8 cellular contexts compared by ENCODE assay signal in genomic region chr13:110715395-110716234, GRCh38. TPM values are rescaled to one million over a fixed set of nuclear protein-coding genes. Genes with fewer than 3 reads are reported as not detected.
A peak's percentile ranks its signal among the peaks of the same experiment; 100 is the strongest.
DNase-seq lines count a peak whose midpoint lies in the region; ATAC-seq, FAIRE-seq and TF ChIP-seq lines count a peak whose summit lies in the region.

No MANE protein-coding gene starts in this region.

- H3K4me3 ChIP-seq in A549 (peak overlapping the region; percentile 93), brain microvascular endothelial cell (ENCODE audit: low read depth, low read length) (peak overlapping the region; percentile 88), iPS DF 6.9 (ENCODE audit: low read length) (peak overlapping the region; percentile 99), sigmoid colon (peak overlapping the region; percentile 91 to 97 (median 94))

- H3K27ac ChIP-seq in A549 (peak overlapping the region; percentile 73 to 87), brain microvascular endothelial cell (peak overlapping the region; percentile 44), iPS DF 6.9 (ENCODE audit: low read length) (no peak overlapping the region), sigmoid colon (peak overlapping the region; percentile 96 to 100 (median 100))

- peak overlapping the region; percentile 94 for H3K4me2 ChIP-seq in A549

- in situ Hi-C loops in brain microvascular endothelial cell (cut with HindIII; ENCODE audit: low pct_ligation_motif_present, low sequenced_read_pairs) = no loop called here

- H3K9me3 ChIP-seq in A549 (no peaks in the 10 kb centered on the region), iPS DF 6.9 (ENCODE audit: control insufficient read depth, insufficient read depth, low read length) (no peaks in the 10 kb centered on the region), sigmoid colon (no peaks in the 10 kb centered on the region)

- TF ChIP-seq POLR2A in A549 (IDR thresholded peaks at IDR 0.05; ENCODE audit: low read length) (peak; percentile 74), sigmoid colon (IDR thresholded peaks at IDR 0.05) (peak; percentile 91 to 95)

- H3K27me3 ChIP-seq in brain microvascular endothelial cell (replicated peaks) (no peaks in the 10 kb centered on the region), iPS DF 6.9 (ENCODE audit: control insufficient read depth, insufficient read depth, low read length) (no peaks in the 10 kb centered on the region), sigmoid colon (no peaks in the 10 kb centered on the region)

- TF ChIP-seq CTCF in A549 (IDR thresholded peaks at IDR 0.05) = no peak
- TF ChIP-seq CTCF in brain microvascular endothelial cell (IDR thresholded peaks at IDR 0.05; ENCODE audit: low read depth, low read length, missing control alignments) = peak; percentile 4
- TF ChIP-seq CTCF in sigmoid colon (IDR thresholded peaks at IDR 0.05) = peak in 2 of 4 experiments; percentile 14 to 23

- CTCF ChIA-PET in A549 (lab: Yijun Ruan, JAX) = interaction anchor here (0.6 to 1.4 kb wide), 3 partner anchors 11 to 245 kb away, joined by 3 to 4 read pairs (median 3); no protein-coding TSS in a partner anchor

- POLR2A ChIA-PET in A549 (lab: Yijun Ruan, JAX) = interaction anchor here (0.6 to 1.5 kb wide), 24 partner anchors 8 to 407 kb away, joined by 3 to 25 read pairs (median 4); partner anchors contain the start of genes ANKRD10, CARS2 and NAXD

- H3K4me1 ChIP-seq in A549 = peaks cover 18% of the 10 kb centered on the region; the same call in 2 of the 3 replicates
- H3K4me1 ChIP-seq in iPS DF 6.9 (ENCODE audit: control insufficient read depth, insufficient read depth, low read length) = peaks cover 2% of the 10 kb centered on the region; the same call in 1 of the 2 replicates
- H3K4me1 ChIP-seq in sigmoid colon = peaks cover 0 to 39% (median 31%) of the 10 kb centered on the region in 4 donors

- DNase-seq in A549 (ENCODE audit: low read depth in 1 of 2, low spot score in 1 of 2) = peak; percentile 82 to 98
- peak; percentile 98 for DNase-seq in NCI-H2107 treated with DMSO at 0.1 percent for 48 hours (lab: John Stamatoyannopoulos, UW; ENCODE audit: unreplicated experiment)
- peak; percentile 98 for DNase-seq in UCSD-AML1 (lab: John Stamatoyannopoulos, UW; ENCODE audit: unreplicated experiment)
- DNase-seq in brain microvascular endothelial cell = peak; percentile 100
- DNase-seq in iPS DF 6.9 (ENCODE audit: low read depth, low spot score) = peak; percentile 96
- peak; percentile 100 for DNase-seq in sigmoid colon

- intact Hi-C loops in sigmoid colon (cut with DNase I) = loop anchor here (2.0 to 10.0 kb wide), 6 partner anchors 31 to 499 kb away; no protein-coding TSS in a partner anchor

- no peak for FAIRE-seq in A549 (lab: Jason Lieb, UNC)

- TF ChIP-seq RAD21 in A549 (conservative IDR thresholded peaks at IDR 0.05 in 1 of 2, IDR thresholded peaks at IDR 0.05 in 1 of 2) = no peak

- WGBS in A549 (ENCODE audit: missing lambda C conversion rate) = under 1% methylated on average over 26 of the region's 73 CpGs
- no CpG with 5 or more reads among the region's 73 CpGs for whole genome bisulfite sequencing in iPS DF 6.9 (ENCODE audit: insufficient coverage, insufficient read length)
- WGBS in sigmoid colon, 2 donors = 0% methylated on average over 73 of the region's 73 CpGs

- ATAC-seq in A549 (peak; percentile 70 to 86), GM18858 (IDR thresholded peaks at IDR 0.05; ENCODE audit: unreplicated experiment) (peak; percentile 47), HG03095 (IDR thresholded peaks at IDR 0.05; ENCODE audit: unreplicated experiment) (peak; percentile 52)

- TF ChIP-seq EP300 in A549 (IDR thresholded peaks at IDR 0.05) (no peak), sigmoid colon (IDR thresholded peaks at IDR 0.05) (peak in 2 of 4 donors; percentile 45 to 50)

- H3K36me3 ChIP-seq in brain microvascular endothelial cell (replicated peaks) (no peaks in the 10 kb centered on the region), iPS DF 6.9 (ENCODE audit: control insufficient read depth, insufficient read depth, low read length) (peaks cover 7% of the 10 kb centered on the region), sigmoid colon (peaks cover 0 to 15% (median 8%) of the 10 kb centered on the region in 4 donors)

TF ChIP-seq in A549, 52 proteins besides CTCF, POLR2A, EP300 and RAD21:
- TF ChIP-seq TFCP2L1 (CRISPR knock-in tag; IDR thresholded peaks at IDR 0.05) (0 out of 2 replicates have a peak, but pooled peaks have one; percentile 46), FOSL2 (IDR thresholded peaks at IDR 0.05) (no peak), FOSL2 (CRISPR knock-in tag; IDR thresholded peaks at IDR 0.05) (no peak), ZSCAN20 (CRISPR knock-in tag; IDR thresholded peaks at IDR 0.05) (no peak), ZFP36 (IDR thresholded peaks at IDR 0.05; ENCODE audit: borderline replicate concordance, partially characterized antibody) (no peak), PHF8 (IDR thresholded peaks at IDR 0.05; ENCODE audit: borderline replicate concordance, low read depth) (peak; percentile 78), GATA3 (IDR thresholded peaks at IDR 0.05; ENCODE audit: borderline replicate concordance) (no peak), EHF (CRISPR knock-in tag; IDR thresholded peaks at IDR 0.05) (no peak), ZNF302 (CRISPR knock-in tag; IDR thresholded peaks at IDR 0.05) (no peak), KDM5A (IDR thresholded peaks at IDR 0.05) (no peak), JUNB (IDR thresholded peaks at IDR 0.05) (no peak), NFE2L2 (conservative IDR thresholded peaks at IDR 0.05; ENCODE audit: low read length) (no peak), RFX5 (IDR thresholded peaks at IDR 0.05) (no peak), RCOR1 (IDR thresholded peaks at IDR 0.05; ENCODE audit: low read depth, low read length) (no peak), JUN (IDR thresholded peaks at IDR 0.05) (0 out of 5 replicates have a peak, but pooled peaks of 1 of the 2 experiments have one; percentile 2), ATOH8 (CRISPR knock-in tag; IDR thresholded peaks at IDR 0.05; ENCODE audit: low read depth) (no peak), SMC3 (IDR thresholded peaks at IDR 0.05) (0 out of 3 replicates have a peak, but pooled peaks have one; percentile 12), HEYL (CRISPR knock-in tag; IDR thresholded peaks at IDR 0.05) (no peak), E2F6 (IDR thresholded peaks at IDR 0.05; ENCODE audit: borderline replicate concordance, low read depth) (0 out of 2 replicates have a peak, but pooled peaks have one; percentile 23), ZC3H11A (IDR thresholded peaks at IDR 0.05) (no peak)

RNA-seq across cellular contexts. Expression of gene ING1, which starts 2.1 kb away (rescaled TPM):
- polyA plus RNA-seq in A549 (2011; rRNA removed) (5.1 and 8.6 TPM in 2 replicates), A549 (2017; fragmentation: RNase III; extraction: RNeasy Plus Mini Kit Qiagen cat#74134 plus additional on column Dnase treatment) (6.9 to 7.9 TPM (median 7.2 TPM) in 3 replicates), sigmoid colon (10 to 100 TPM; 11.3 to 16.2 (median 15.4) TPM)
- polyA plus RNA-seq in A549 (2012; cell fraction: cytosol; rRNA removed) = 24.6 and 25.6 TPM in 2 replicates
- polyA plus RNA-seq in A549 (2012; cell fraction: nucleus; rRNA removed) = 16.7 and 21.0 TPM in 2 replicates
- polyA minus RNA-seq in A549 (2011; rRNA and poly(A)+ RNA removed) = 5.1 and 5.4 TPM in 2 replicates
- 10 to 100 TPM; 16.8 to 24.0 (median 21.9) TPM for total RNA-seq in sigmoid colon

RNA-seq across cellular contexts. Expression of gene CARS2, which starts 9.7 kb away (rescaled TPM):
- polyA plus RNA-seq in A549 (2011; rRNA removed) (28.8 and 31.5 TPM in 2 replicates), A549 (2017; fragmentation: RNase III; extraction: RNeasy Plus Mini Kit Qiagen cat#74134 plus additional on column Dnase treatment) (41.4 to 42.6 TPM (median 41.8 TPM) in 3 replicates), sigmoid colon (10 to 100 TPM; 35.4 to 75.9 (median 36.6) TPM)
- polyA plus RNA-seq in A549 (2012; cell fraction: cytosol; rRNA removed) = 48.9 and 54.3 TPM in 2 replicates
- polyA plus RNA-seq in A549 (2012; cell fraction: nucleus; rRNA removed) = 106 and 107 TPM in 2 replicates
- polyA minus RNA-seq in A549 (2011; rRNA and poly(A)+ RNA removed) = 24.2 and 26.0 TPM in 2 replicates
- 10 to 100 TPM; 44.1 to 77.5 (median 46.7) TPM for total RNA-seq in sigmoid colon
